ENCODE assay signal across 12 cellular contexts in the genomic region with DNA sequence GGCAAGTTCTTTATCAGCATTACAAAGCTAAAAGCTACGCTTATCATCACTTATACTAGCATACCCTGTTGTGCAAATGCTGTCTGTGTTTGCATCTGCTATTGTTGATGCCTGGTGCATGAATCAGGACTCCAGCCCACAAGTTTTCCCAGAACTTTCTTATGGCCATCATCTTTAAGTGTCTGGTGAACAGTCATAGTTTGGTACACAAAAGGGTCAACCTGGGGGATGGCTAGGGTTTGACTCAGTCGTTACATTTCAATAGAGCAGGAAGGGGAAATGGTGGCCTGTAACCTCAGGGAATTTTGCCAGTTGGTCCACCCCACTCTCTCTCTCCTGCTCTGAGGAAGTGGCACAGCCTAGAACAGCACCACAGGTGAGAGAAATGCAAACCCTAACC. TPM values are rescaled to one million over a fixed set of nuclear protein-coding genes. Genes with fewer than 3 reads are reported as not detected.
A peak's percentile ranks its signal among the peaks of the same experiment; 100 is the strongest.
DNase-seq lines count a peak whose midpoint lies in the region; ATAC-seq, FAIRE-seq and TF ChIP-seq lines count a peak whose summit lies in the region.
"Had no signal": no experiment of that assay in that cellular context is flagged by ENCODE, and none has a peak within 500 bp of the region (broad histone marks: within the 10 kb centered on the region; RNA-seq: fewer than 3 reads in every experiment).

No MANE protein-coding gene starts in this region.

- H3K9me3 Mint-ChIP-seq in activated CD8-positive, alpha-beta T cell treated with anti-CD3 and anti-CD28 coated beads for 36 hours = peaks cover 13% of the 10 kb centered on the region

- H3K27ac Mint-ChIP-seq in activated CD8-positive, alpha-beta T cell treated with anti-CD3 and anti-CD28 coated beads for 36 hours = peak overlapping the region; percentile 69

- TF ChIP-seq CTCF in activated CD8-positive, alpha-beta T cell treated with anti-CD3 and anti-CD28 coated beads for 36 hours (IDR thresholded peaks at IDR 0.05) = no peak
- no peak for TF ChIP-seq CTCF in kidney epithelial cell (IDR thresholded peaks at IDR 0.05; ENCODE audit: insufficient read depth, low read length, poor library complexity, severe bottlenecking)

- CTCF ChIA-PET in activated CD8-positive, alpha-beta T cell treated with anti-CD3 and anti-CD28 coated beads for 36 hours (lab: Charles Lee) = interaction anchor here (1.1 to 5.3 kb wide), 6 partner anchors 16 to 90 kb away, joined by 3 to 21 read pairs (median 5); a partner anchor contains a TSS

- TF ChIP-seq POLR2A in GM12891 (IDR thresholded peaks at IDR 0.05; ENCODE audit: low read depth, low read length) = no peak

- peaks cover 14% of the 10 kb centered on the region for H3K4me1 ChIP-seq in ACC112 (ENCODE audit: control insufficient read depth, insufficient read depth, low read length, unreplicated experiment)
- H3K4me1 ChIP-seq: tibial artery had no signal

- no peaks in the 10 kb centered on the region for H3K27me3 Mint-ChIP-seq in activated CD8-positive, alpha-beta T cell treated with anti-CD3 and anti-CD28 coated beads for 36 hours

- POLR2A ChIA-PET in activated CD8-positive, alpha-beta T cell treated with anti-CD3 and anti-CD28 coated beads for 36 hours (lab: Charles Lee) = interaction anchor here (1.2 kb wide), 2 partner anchors 13 to 34 kb away, joined by 3 to 4 read pairs; no protein-coding TSS in a partner anchor

- H3K27ac ChIP-seq in ACC112 (ENCODE audit: low read depth, low read length) = peak overlapping the region; percentile 32
- H3K27ac ChIP-seq: tibial artery had no signal

- no peak overlapping the region for H2AFZ ChIP-seq in ACC112 (ENCODE audit: low read length, unreplicated experiment)

- peaks cover 12% of the 10 kb centered on the region; the same call in 1 of the 2 replicates for H3K27me3 ChIP-seq in ACC112 (ENCODE audit: insufficient read depth, low read length)
- no peaks in the 10 kb centered on the region for H3K27me3 ChIP-seq in kidney epithelial cell (ENCODE audit: control insufficient read depth, insufficient read depth, low read length)
- H3K27me3 ChIP-seq: tibial artery had no signal

- DNase-seq in GM18507 (ENCODE audit: extremely low spot score, insufficient read length, low read depth) (no peak), kidney epithelial cell (ENCODE audit: low read depth) (peak; percentile 58), OCI-M2 (lab: John Stamatoyannopoulos, UW; ENCODE audit: unreplicated experiment) (no peak), NCI-H526 treated with DMSO at 0.1 percent for 48 hours (lab: John Stamatoyannopoulos, UW) (no peak), NCI-H187 (lab: John Stamatoyannopoulos, UW) (no peak), GM12891 (ENCODE audit: insufficient read length, low spot score) (no peak)
- no peak for DNase-seq in activated CD8-positive, alpha-beta T cell treated with anti-CD3 and anti-CD28 coated beads for 36 hours
- DNase-seq: nucleus accumbens, tibial artery had no signal

- H3K36me3 ChIP-seq in ACC112 (ENCODE audit: insufficient read depth, low read length) = no peaks in the 10 kb centered on the region
- no peaks in the 10 kb centered on the region for H3K36me3 ChIP-seq in kidney epithelial cell (ENCODE audit: control insufficient read depth, insufficient read depth, low read length)
- H3K36me3 ChIP-seq: tibial artery had no signal

- peaks cover 6% of the 10 kb centered on the region for H3K36me3 Mint-ChIP-seq in activated CD8-positive, alpha-beta T cell treated with anti-CD3 and anti-CD28 coated beads for 36 hours (ENCODE audit: low read depth)

- no peaks in the 10 kb centered on the region for H3K79me2 ChIP-seq in ACC112 (ENCODE audit: control insufficient read depth, insufficient read depth, low read length, unreplicated experiment)

- FAIRE-seq in GM18507 (lab: Jason Lieb, UNC) = peak; percentile 41
- no peak for FAIRE-seq in GM12891 (lab: Jason Lieb, UNC)

- H3K4me1 Mint-ChIP-seq in activated CD8-positive, alpha-beta T cell treated with anti-CD3 and anti-CD28 coated beads for 36 hours (ENCODE audit: low read depth) = peaks cover 47% of the 10 kb centered on the region

- ATAC-seq in activated CD8-positive, alpha-beta T cell treated with anti-CD3 and anti-CD28 coated beads for 36 hours = no peak

- no peak overlapping the region for H3K4me3 ChIP-seq in ACC112 (ENCODE audit: low read depth, low read length)
- no peak overlapping the region for H3K4me3 ChIP-seq in kidney epithelial cell (ENCODE audit: low read depth, low read length)
- H3K4me3 ChIP-seq: tibial artery had no signal

- intact Hi-C loops in activated CD8-positive, alpha-beta T cell treated with anti-CD3 and anti-CD28 coated beads for 36 hours (cut with micrococcal nuclease) = no loop called here

- H3K4me3 Mint-ChIP-seq in activated CD8-positive, alpha-beta T cell treated with anti-CD3 and anti-CD28 coated beads for 36 hours = no peak overlapping the region

TF ChIP-seq in GM12891, 5 proteins besides CTCF, POLR2A, EP300 and RAD21:
- TF ChIP-seq POLR2AphosphoS5 (IDR thresholded peaks at IDR 0.05; ENCODE audit: low read depth, low read length) (no peak), SPI1 (IDR thresholded peaks at IDR 0.05; ENCODE audit: low read depth, low read length) (no peak), PAX5 (IDR thresholded peaks at IDR 0.05; ENCODE audit: insufficient read depth, low read length, severe bottlenecking) (no peak), POU2F2 (IDR thresholded peaks at IDR 0.05; ENCODE audit: low read depth, low read length) (no peak), TAF1 (IDR thresholded peaks at IDR 0.05; ENCODE audit: low read depth, low read length) (no peak)

RNA-seq across cellular contexts. Expression of a gene that starts 35.4 kb away (rescaled TPM):
- total RNA-seq in activated CD8-positive, alpha-beta T cell treated with anti-CD3 and anti-CD28 coated beads for 36 hours = 100 to 1,000 TPM; 105 to 110 TPM
- not detected in 2 replicates for total RNA-seq in kidney epithelial cell
- polyA plus RNA-seq in GM12891 (2012; ENCODE audit: low read depth, missing spikeins) = 10.6 TPM

RNA-seq across cellular contexts. Expression of a gene that starts 46.1 kb away (rescaled TPM):
- total RNA-seq in activated CD8-positive, alpha-beta T cell treated with anti-CD3 and anti-CD28 coated beads for 36 hours = under 1 TPM; 0.50 to 0.81 TPM
- total RNA-seq in kidney epithelial cell = not detected in 2 replicates
- polyA plus RNA-seq in GM12891 (2012; ENCODE audit: low read depth, missing spikeins) = 0.40 TPM
- polyA plus RNA-seq: BJ had no signal

RNA-seq across cellular contexts. Expression of a gene that starts 57.9 kb away (rescaled TPM):
- not detected for total RNA-seq in activated CD8-positive, alpha-beta T cell treated with anti-CD3 and anti-CD28 coated beads for 36 hours
- not detected in 2 replicates for total RNA-seq in kidney epithelial cell
- not detected for polyA plus RNA-seq in GM12891 (2012; ENCODE audit: low read depth, missing spikeins)
- total RNA-seq: activated naive CD4-positive, alpha-beta T cell treated with anti-CD3 and anti-CD28 coated beads, Interleukin-2, amount 50 U/mL, for 72 hours had no signal
- polyA plus RNA-seq: BJ had no signal

Comparison
In these comparisons a context has a peak if more than half of its experiments do, and no peak if none do; other contexts are left out.
1. RNA of a gene that starts 35.4 kb away (total RNA-seq): 105 to 110 TPM in activated CD8-positive, alpha-beta T cell treated with anti-CD3 and anti-CD28 coated beads for 36 hours; not detected in kidney epithelial cell; every median in the first group is over 100 times any median in the second.